Comparison of ENCODE assay signal across 1 cellular context in the genomic region with DNA sequence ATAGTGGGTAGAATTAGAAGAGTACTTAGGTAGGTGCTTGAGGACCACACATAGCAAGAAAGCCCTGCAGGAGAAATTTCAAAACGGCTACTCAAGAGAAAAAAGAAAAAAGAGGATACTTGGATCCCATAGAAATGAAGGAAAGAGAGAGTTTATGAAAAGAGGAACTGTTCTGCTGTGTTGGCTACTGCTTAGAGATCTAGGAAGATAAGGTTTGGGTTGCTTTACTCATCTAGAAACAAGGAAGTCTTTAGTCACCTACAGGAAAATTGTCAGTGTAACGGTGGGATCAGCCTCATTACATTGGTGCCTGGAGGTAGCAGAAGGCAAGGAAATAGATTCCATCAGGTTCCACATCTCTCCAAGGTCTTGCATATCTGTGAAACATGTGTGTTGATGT.
TF ChIP-seq lines count a peak whose summit lies in the region.

No MANE protein-coding gene starts in this region.

TF ChIP-seq in GM12878, 131 proteins besides CTCF, POLR2A, EP300 and RAD21:
- no peak for TF ChIP-seq RBBP5 (conservative IDR thresholded peaks at IDR 0.05)
- no peak for TF ChIP-seq KAT2A (conservative IDR thresholded peaks at IDR 0.05; ENCODE audit: control insufficient read depth, low read depth, low read length)
- TF ChIP-seq SPI1 (IDR thresholded peaks at IDR 0.05; ENCODE audit: borderline replicate concordance, insufficient read depth, low read depth, low read length), result 0 out of 2 replicates have a peak, but pooled peaks have one; percentile 4
